31 cellular contexts compared by ENCODE assay signal in genomic region chr14:25061923-25062321, GRCh38. TPM values are rescaled to one million over a fixed set of nuclear protein-coding genes. Genes with fewer than 3 reads are reported as not detected.
"Had no signal": no experiment of that assay in that cellular context is flagged by ENCODE, and none has a peak within 500 bp of the region (broad histone marks: within the 10 kb centered on the region; RNA-seq: fewer than 3 reads in every experiment).

No MANE protein-coding gene starts in this region.

- H2AFZ ChIP-seq: hepatocyte had no signal

- H3K4me1 Mint-ChIP-seq: activated CD4-positive, alpha-beta T cell treated with anti-CD3 and anti-CD28 coated beads for 36 hours; activated CD4-positive, alpha-beta T cell treated with anti-CD3 and anti-CD28 coated beads, Interleukin-2, amount 10 ng/mL, durations not matched to agents 24 days and 14 days; activated CD8-positive, alpha-beta memory T cell treated with anti-CD3 and anti-CD28 coated beads, Interleukin-2, amount 10 ng/mL, durations not matched to agents 7 days and 5 days; central memory CD8-positive, alpha-beta T cell had no signal

- H3K79me2 ChIP-seq: hepatocyte had no signal

- H3K4me1 ChIP-seq: esophagus muscularis mucosa, foreskin keratinocyte, gastrocnemius medialis, heart right ventricle had no signal

- H3K36me3 ChIP-seq: brain microvascular endothelial cell, esophagus muscularis mucosa, gastrocnemius medialis, heart right ventricle had no signal

- ATAC-seq: activated CD4-positive, alpha-beta T cell treated with anti-CD3 and anti-CD28 coated beads for 36 hours; activated CD8-positive, alpha-beta memory T cell treated with anti-CD3 and anti-CD28 coated beads, Interleukin-2, amount 10 ng/mL, durations not matched to agents 7 days and 5 days; activated CD8-positive, alpha-beta T cell treated with anti-CD3 and anti-CD28 coated beads, Interleukin-2, amount 10 ng/mL, durations not matched to agents 7 days and 5 days; effector memory CD8-positive, alpha-beta T cell; foreskin keratinocyte; gastrocnemius medialis; heart right ventricle had no signal

- H3K9me3 ChIP-seq: esophagus muscularis mucosa, gastrocnemius medialis, heart right ventricle had no signal

- H3K27me3 ChIP-seq: brain microvascular endothelial cell, esophagus muscularis mucosa, gastrocnemius medialis, hepatocyte had no signal

- H3K36me3 Mint-ChIP-seq: activated CD4-positive, alpha-beta memory T cell treated with anti-CD3 and anti-CD28 coated beads for 36 hours; activated CD8-positive, alpha-beta memory T cell treated with anti-CD3 and anti-CD28 coated beads, Interleukin-2, amount 10 ng/mL, durations not matched to agents 7 days and 5 days; activated naive CD8-positive, alpha-beta T cell had no signal

- DNase-seq: activated CD4-positive, alpha-beta memory T cell treated with anti-CD3 and anti-CD28 coated beads for 36 hours; activated CD4-positive, alpha-beta T cell treated with anti-CD3 and anti-CD28 coated beads for 36 hours; activated CD4-positive, alpha-beta T cell treated with anti-CD3 and anti-CD28 coated beads, Interleukin-2, amount 10 ng/mL, durations not matched to agents 24 days and 14 days; activated CD4-positive, CD25-positive, alpha-beta regulatory T cell; activated CD4-positive, CD25-positive, alpha-beta regulatory T cell treated with anti-CD3 and anti-CD28 coated beads, Interleukin-2, amount 50 U/mL, for 72 hours; activated CD8-positive, alpha-beta memory T cell treated with anti-CD3 and anti-CD28 coated beads, Interleukin-2, amount 10 ng/mL, durations not matched to agents 7 days and 5 days; activated CD8-positive, alpha-beta memory T cell treated with anti-CD3 and anti-CD28 coated beads, Interleukin-2, amount 50 U/mL, for 4 hours; activated CD8-positive, alpha-beta T cell treated with anti-CD3 and anti-CD28 coated beads, Interleukin-2, amount 10 ng/mL, durations not matched to agents 7 days and 5 days; activated gamma-delta T cell; activated naive CD4-positive, alpha-beta T cell treated with anti-CD3 and anti-CD28 coated beads, Interleukin-2, amount 50 U/mL, for 16 hours; activated naive CD4-positive, alpha-beta T cell treated with Interleukin-2 at 50 U/mL for 16 hours; activated T-cell treated with anti-CD3 and anti-CD28 coated beads, Interleukin-2, amount 50 U/mL, for 1 hour; activated T-cell treated with anti-CD3 and anti-CD28 coated beads, Interleukin-2, amount 50 U/mL, for 48 hours; amniotic stem cell; anterior cingulate cortex; brain microvascular endothelial cell; effector CD4-positive, alpha-beta T cell; effector memory CD8-positive, alpha-beta T cell; erythroblast; foreskin keratinocyte; gastrocnemius medialis; heart right ventricle had no signal

- FAIRE-seq: astrocyte, bronchial epithelial cell had no signal

- H3K9me3 Mint-ChIP-seq: activated CD4-positive, alpha-beta memory T cell treated with anti-CD3 and anti-CD28 coated beads for 36 hours; activated CD4-positive, alpha-beta T cell treated with anti-CD3 and anti-CD28 coated beads, Interleukin-2, amount 10 ng/mL, durations not matched to agents 24 days and 14 days; activated T-helper 1 cell treated with anti-CD3 and anti-CD28 coated beads, Interleukin-12 subunit alpha, Interleukin-12 subunit beta, Interleukin-2, Interleukin-4 antibody, amounts not matched to agents 30 ng/mL and 10 ng/mL and 1 ng/mL, durations not matched to agents 14 hours and 24 hours and 36 hours; central memory CD8-positive, alpha-beta T cell; dendritic cell treated with granulocyte-macrophage colony-stimulating factor and Interleukin-4, amounts not matched to agents 40 ng/mL and 50 ng/mL, for 4 days; effector memory CD8-positive, alpha-beta T cell had no signal

- H3K4me2 ChIP-seq: hepatocyte had no signal

- H3K4me3 Mint-ChIP-seq: activated CD4-positive, alpha-beta memory T cell treated with anti-CD3 and anti-CD28 coated beads for 36 hours; activated CD4-positive, alpha-beta T cell treated with anti-CD3 and anti-CD28 coated beads for 36 hours; activated CD4-positive, alpha-beta T cell treated with anti-CD3 and anti-CD28 coated beads, Interleukin-2, amount 10 ng/mL, durations not matched to agents 24 days and 14 days; activated CD8-positive, alpha-beta memory T cell treated with anti-CD3 and anti-CD28 coated beads, Interleukin-2, amount 10 ng/mL, durations not matched to agents 7 days and 5 days; activated CD8-positive, alpha-beta T cell treated with anti-CD3 and anti-CD28 coated beads, Interleukin-2, amount 10 ng/mL, durations not matched to agents 7 days and 5 days; activated naive CD8-positive, alpha-beta T cell; activated T-helper 1 cell treated with anti-CD3 and anti-CD28 coated beads, Interleukin-12 subunit alpha, Interleukin-12 subunit beta, Interleukin-2, Interleukin-4 antibody, amounts not matched to agents 30 ng/mL and 10 ng/mL and 1 ng/mL, durations not matched to agents 14 hours and 24 hours and 36 hours; central memory CD8-positive, alpha-beta T cell; dendritic cell treated with granulocyte-macrophage colony-stimulating factor and Interleukin-4, amounts not matched to agents 40 ng/mL and 50 ng/mL, for 4 days; effector memory CD8-positive, alpha-beta T cell had no signal

- H3K27ac ChIP-seq: brain microvascular endothelial cell, coronary artery, esophagus muscularis mucosa, foreskin keratinocyte, gastrocnemius medialis, heart right ventricle, hepatocyte had no signal

- H3K27ac Mint-ChIP-seq: activated CD4-positive, alpha-beta memory T cell treated with anti-CD3 and anti-CD28 coated beads for 36 hours; activated CD4-positive, alpha-beta T cell treated with anti-CD3 and anti-CD28 coated beads for 36 hours; activated CD4-positive, alpha-beta T cell treated with anti-CD3 and anti-CD28 coated beads, Interleukin-2, amount 10 ng/mL, durations not matched to agents 24 days and 14 days; activated CD8-positive, alpha-beta memory T cell treated with anti-CD3 and anti-CD28 coated beads, Interleukin-2, amount 10 ng/mL, durations not matched to agents 7 days and 5 days; activated CD8-positive, alpha-beta T cell treated with anti-CD3 and anti-CD28 coated beads, Interleukin-2, amount 10 ng/mL, durations not matched to agents 7 days and 5 days; activated naive CD8-positive, alpha-beta T cell; activated T-helper 1 cell treated with anti-CD3 and anti-CD28 coated beads, Interleukin-12 subunit alpha, Interleukin-12 subunit beta, Interleukin-2, Interleukin-4 antibody, amounts not matched to agents 30 ng/mL and 10 ng/mL and 1 ng/mL, durations not matched to agents 14 hours and 24 hours and 36 hours; dendritic cell treated with granulocyte-macrophage colony-stimulating factor and Interleukin-4, amounts not matched to agents 40 ng/mL and 50 ng/mL, for 4 days; effector memory CD8-positive, alpha-beta T cell had no signal

- H3K4me3 ChIP-seq: coronary artery, esophagus muscularis mucosa, gastrocnemius medialis, heart right ventricle, hepatocyte had no signal

RNA-seq across cellular contexts. Expression of gene STXBP6, which starts 12.0 kb away (rescaled TPM):
- total RNA-seq: activated CD4-positive, alpha-beta memory T cell treated with anti-CD3 and anti-CD28 coated beads for 36 hours; activated CD4-positive, alpha-beta T cell treated with anti-CD3 and anti-CD28 coated beads for 36 hours; activated CD4-positive, alpha-beta T cell treated with anti-CD3 and anti-CD28 coated beads, Interleukin-2, amount 10 ng/mL, durations not matched to agents 24 days and 14 days; activated CD8-positive, alpha-beta memory T cell treated with anti-CD3 and anti-CD28 coated beads, Interleukin-2, amount 10 ng/mL, durations not matched to agents 7 days and 5 days; activated CD8-positive, alpha-beta T cell treated with anti-CD3 and anti-CD28 coated beads, Interleukin-2, amount 10 ng/mL, durations not matched to agents 7 days and 5 days; activated T-helper 1 cell treated with anti-CD3 and anti-CD28 coated beads, Interleukin-12 subunit alpha, Interleukin-12 subunit beta, Interleukin-2, Interleukin-4 antibody, amounts not matched to agents 30 ng/mL and 10 ng/mL and 1 ng/mL, durations not matched to agents 14 hours and 24 hours and 36 hours; bronchial epithelial cell had no signal
